Comparison of ENCODE assay signal across 16 cellular contexts in genomic region chr19:45408121-45408520, GRCh38. TPM values are rescaled to one million over a fixed set of nuclear protein-coding genes. Genes with fewer than 3 reads are reported as not detected.
DNase-seq lines count a peak whose midpoint lies in the region; ATAC-seq and TF ChIP-seq lines count a peak whose summit lies in the region.
"Had no signal": no experiment of that assay in that cellular context is flagged by ENCODE, and none has a peak within 500 bp of the region (broad histone marks: within the 10 kb centered on the region; RNA-seq: fewer than 3 reads in every experiment).

No MANE protein-coding gene starts in this region.

- H2AK5ac ChIP-seq in mesenchymal stem cell (ENCODE audit: low read length, severe bottlenecking): no peak overlapping the region

- H2BK12ac ChIP-seq in mesenchymal stem cell (ENCODE audit: low read length in 2 of 2): no peak overlapping the region

- no peaks in the 10 kb centered on the region for H3K9me3 ChIP-seq in BLaER1
- H3K9me3 ChIP-seq in mesenchymal stem cell (ENCODE audit: control insufficient read depth, low read length): no peaks in the 10 kb centered on the region
- H3K9me3 ChIP-seq in SJCRH30 (replicated peaks): no peaks in the 10 kb centered on the region
- H3K9me3 ChIP-seq in SK-N-SH: no peaks in the 10 kb centered on the region
- H3K9me3 ChIP-seq: stomach had no signal

- no peak overlapping the region for H3K14ac ChIP-seq in mesenchymal stem cell (ENCODE audit: low read length in 2 of 2)

- peaks cover 10% of the 10 kb centered on the region for H3K27me3 Mint-ChIP-seq in activated B cell treated with CpG ODN at 0.5 μM for 24 hours

- TF ChIP-seq CTCF in activated B cell treated with CpG ODN at 0.5 μM for 24 hours (IDR thresholded peaks at IDR 0.05): no peak
- TF ChIP-seq CTCF in SK-N-SH (IDR thresholded peaks at IDR 0.05): no peak

- H3K36me3 ChIP-seq in BLaER1 (peaks cover 40% of the 10 kb centered on the region), mesenchymal stem cell (ENCODE audit: control insufficient read depth in 1 of 2, insufficient read depth in 2 of 2, low read depth in 1 of 2, low read length in 2 of 2) (peaks cover 20 to 26% of the 10 kb centered on the region in 2 experiments), SJCRH30 (peaks cover 5% of the 10 kb centered on the region; the same call in 1 of the 2 replicates), SK-N-SH (replicated peaks in 1 of 2; ENCODE audit: control insufficient read depth in 1 of 2, insufficient read depth in 2 of 2, low read length in 1 of 2) (peaks cover 2 to 26% of the 10 kb centered on the region in 2 experiments)

- H3K27ac ChIP-seq in BLaER1 (no peak overlapping the region), mesenchymal stem cell (ENCODE audit: low read length, poor library complexity, severe bottlenecking) (no peak overlapping the region), SJCRH30 (no peak overlapping the region), SK-N-SH (ENCODE audit: low read depth in 2 of 2, low read length in 1 of 2) (no peak overlapping the region)
- H3K27ac ChIP-seq: C4-2B, stomach had no signal

- TF ChIP-seq RAD21 in SK-N-SH (IDR thresholded peaks at IDR 0.05; ENCODE audit: low read length): no peak

- no peaks in the 10 kb centered on the region for H3K9me3 Mint-ChIP-seq in activated B cell treated with CpG ODN at 0.5 μM for 24 hours
- H3K9me3 Mint-ChIP-seq: effector memory CD8-positive, alpha-beta T cell had no signal

- CTCF ChIA-PET in activated B cell treated with CpG ODN at 0.5 μM for 24 hours (lab: Charles Lee): interaction anchor here (0.9 kb wide), 1 partner anchor 31 kb away, joined by 4 read pairs; no protein-coding TSS in a partner anchor
- CTCF ChIA-PET in SK-N-SH (lab: Yijun Ruan, JAX): interaction anchor here (1.2 to 2.7 kb wide), 3 partner anchors 8 to 78 kb away, joined by 3 to 14 read pairs (median 7); no protein-coding TSS in a partner anchor

- H3K4me3 ChIP-seq in BLaER1: no peak overlapping the region
- no peak overlapping the region for H3K4me3 ChIP-seq in mesenchymal stem cell (ENCODE audit: insufficient read depth in 1 of 2, low read depth in 1 of 2, low read length in 2 of 2)
- H3K4me3 ChIP-seq in SJCRH30: no peak overlapping the region
- H3K4me3 ChIP-seq in SK-N-SH (ENCODE audit: low read depth in 2 of 2, low read length in 1 of 2): no peak overlapping the region

- intact Hi-C loops in activated B cell treated with CpG ODN at 0.5 μM for 24 hours (cut with micrococcal nuclease): loop anchor here (5.0 to 10.0 kb wide), 4 partner anchors 153 to 457 kb away; partner anchors contain the start of genes CLPTM1, FOXA3, MARK4 and SYMPK

- H3K23ac ChIP-seq in mesenchymal stem cell (ENCODE audit: low read length in 2 of 2): no peak overlapping the region

- DNase-seq in D341Med (ENCODE audit: low spot score): peak; percentile 14
- no peak for DNase-seq in activated B cell treated with CpG ODN at 0.5 μM for 24 hours
- no peak for DNase-seq in mesenchymal stem cell
- DNase-seq in SJCRH30: no peak
- DNase-seq in G401 (ENCODE audit: low spot score): no peak
- no peak for DNase-seq in SK-N-SH
- DNase-seq: effector memory CD8-positive, alpha-beta T cell; foreskin fibroblast; NCI-H2029 treated with DMSO at 0.1 percent for 48 hours; NCI-H774; SIG-M5; stimulated activated CD4-positive, alpha-beta T cell treated with anti-CD3 and anti-CD28 coated beads, Interleukin-4, amount 100 ng/mL, for 4 hours; stomach had no signal

- peaks cover 25% of the 10 kb centered on the region for H3K79me1 ChIP-seq in mesenchymal stem cell (replicated peaks; ENCODE audit: low read length, poor library complexity, severe bottlenecking)

- peaks cover 43% of the 10 kb centered on the region for H3K4me1 Mint-ChIP-seq in activated B cell treated with CpG ODN at 0.5 μM for 24 hours

- no peak overlapping the region for H3K18ac ChIP-seq in mesenchymal stem cell (ENCODE audit: low read depth in 1 of 2, low read length in 2 of 2)

- H3K4me2 ChIP-seq in BLaER1 (peak overlapping the region; percentile 94), mesenchymal stem cell (ENCODE audit: low read length, poor library complexity, severe bottlenecking) (no peak overlapping the region), SK-N-SH (no peak overlapping the region)

- POLR2A ChIA-PET in activated B cell treated with CpG ODN at 0.5 μM for 24 hours (lab: Charles Lee): interaction anchor here (1.2 to 2.6 kb wide), 2 partner anchors 8 to 11 kb away, joined by 3 to 9 read pairs; no protein-coding TSS in a partner anchor
- POLR2A ChIA-PET in SK-N-SH (lab: Yijun Ruan, JAX): interaction anchor here (1.2 to 1.5 kb wide), 2 partner anchors 8 to 10 kb away, joined by 3 to 4 read pairs; no protein-coding TSS in a partner anchor

- peaks cover 40% of the 10 kb centered on the region for H3K79me2 ChIP-seq in SK-N-SH (ENCODE audit: insufficient read depth)

- H3F3A ChIP-seq in SK-N-SH (replicated peaks; ENCODE audit: insufficient read depth): peaks cover 12% of the 10 kb centered on the region

- peak overlapping the region; percentile 83 for H2BK15ac ChIP-seq in mesenchymal stem cell (ENCODE audit: low read depth, poor library complexity, severe bottlenecking)

- H4K91ac ChIP-seq in mesenchymal stem cell (ENCODE audit: low read length): no peak overlapping the region

- ATAC-seq in activated B cell treated with CpG ODN at 0.5 μM for 24 hours (ENCODE audit: low read depth): no peak
- no peak for ATAC-seq in HG03280 (IDR thresholded peaks at IDR 0.05; ENCODE audit: unreplicated experiment)
- ATAC-seq: effector memory CD8-positive, alpha-beta T cell had no signal

- H3K4me1 ChIP-seq in BLaER1 (peaks cover 54% of the 10 kb centered on the region), mesenchymal stem cell (ENCODE audit: control insufficient read depth, insufficient read depth, low read depth, low read length) (peaks cover 24% of the 10 kb centered on the region), SJCRH30 (0 out of 2 replicates have a peak, but pooled peaks cover 3% of the 10 kb centered on the region), SK-N-SH (ENCODE audit: control insufficient read depth in 1 of 2, insufficient read depth in 2 of 2, low read depth in 1 of 2, low read length in 1 of 2) (peaks cover 14 to 26% of the 10 kb centered on the region in 2 experiments; a peak in 3 of 4 replicates)

- H3K9ac ChIP-seq in BLaER1 (peak overlapping the region; percentile 29; the same call in 1 of the 2 replicates), mesenchymal stem cell (ENCODE audit: low read length) (no peak overlapping the region), SK-N-SH (no peak overlapping the region)

- no peak overlapping the region for H2BK5ac ChIP-seq in mesenchymal stem cell (ENCODE audit: low read depth, low read length, poor library complexity, severe bottlenecking)

- peak overlapping the region; percentile 44 for H3K4me3 Mint-ChIP-seq in activated B cell treated with CpG ODN at 0.5 μM for 24 hours
- H3K4me3 Mint-ChIP-seq: effector memory CD8-positive, alpha-beta T cell had no signal

- TF ChIP-seq EP300 in SK-N-SH (IDR thresholded peaks at IDR 0.05; ENCODE audit: borderline replicate concordance in 1 of 2, low read depth in 1 of 2, low read length in 1 of 2): no peak

- no peaks in the 10 kb centered on the region for H3K9me2 ChIP-seq in SK-N-SH

- H3K27me3 ChIP-seq in BLaER1: peaks cover 22% of the 10 kb centered on the region
- no peaks in the 10 kb centered on the region for H3K27me3 ChIP-seq in mesenchymal stem cell (ENCODE audit: control insufficient read depth in 1 of 2, insufficient read depth in 1 of 2, low read length in 2 of 2)
- no peaks in the 10 kb centered on the region for H3K27me3 ChIP-seq in SJCRH30
- H3K27me3 ChIP-seq in SK-N-SH (ENCODE audit: insufficient read depth): no peaks in the 10 kb centered on the region

- H2BK120ac ChIP-seq in mesenchymal stem cell (ENCODE audit: low read depth, low read length): no peak overlapping the region

- H3K36me3 Mint-ChIP-seq in activated B cell treated with CpG ODN at 0.5 μM for 24 hours (ENCODE audit: low read depth): peaks cover 23% of the 10 kb centered on the region

- H3K4ac ChIP-seq in mesenchymal stem cell (ENCODE audit: low read depth in 1 of 2, low read length in 2 of 2): no peak overlapping the region

- in situ Hi-C loops in G401 (cut with HindIII; ENCODE audit: low sequenced_read_pairs): no loop called here

- no peak overlapping the region for H3K27ac Mint-ChIP-seq in activated B cell treated with CpG ODN at 0.5 μM for 24 hours

- no peak overlapping the region for H2AFZ ChIP-seq in mesenchymal stem cell (ENCODE audit: low read depth, low read length)
- H2AFZ ChIP-seq in SK-N-SH (ENCODE audit: low read depth): no peak overlapping the region

- H4K20me1 ChIP-seq in BLaER1: peaks cover 37% of the 10 kb centered on the region
- no peaks in the 10 kb centered on the region for H4K20me1 ChIP-seq in SK-N-SH (ENCODE audit: insufficient read depth)

- H4K8ac ChIP-seq in mesenchymal stem cell (ENCODE audit: low read length): peak overlapping the region; percentile 39

- 97% methylated on average over 8 of the region's 8 CpGs for WGBS in mesenchymal stem cell
- 92% methylated on average over 2 of the region's 8 CpGs for WGBS in SK-N-SH (ENCODE audit: low lambda C conversion rate)

RNA-seq across cellular contexts. Expression of gene POLR1G, which starts 1.7 kb away (rescaled TPM):
- 6.7 and 6.8 TPM in 2 replicates for total RNA-seq in activated B cell treated with CpG ODN at 0.5 μM for 24 hours
- 6.0 TPM for polyA plus RNA-seq in mesenchymal stem cell (2013, experiment 1 of 2)
- polyA plus RNA-seq in mesenchymal stem cell (2013, experiment 2 of 2): 6.5 TPM
- total RNA-seq in SJCRH30 (2014; rRNA removed; shearing (Covaris generic)): 20.9 and 21.8 TPM in 2 replicates
- total RNA-seq in G401 (2014; rRNA removed; shearing (Covaris generic)): 28.4 and 32.3 TPM in 2 replicates
- polyA plus RNA-seq in SK-N-SH (2012; rRNA removed): 11.0 and 11.9 TPM in 2 replicates
- 11.6 and 11.8 TPM in 2 replicates for polyA plus RNA-seq in SK-N-SH (2012; cell fraction: cytosol; rRNA removed)
- polyA plus RNA-seq in SK-N-SH (2012; cell fraction: nucleus; rRNA removed): 5.4 and 6.2 TPM in 2 replicates

RNA-seq across cellular contexts. Expression of gene PPP1R13L, which starts 3.3 kb away (rescaled TPM):
- total RNA-seq in activated B cell treated with CpG ODN at 0.5 μM for 24 hours: 4.0 and 5.1 TPM in 2 replicates
- 9.0 TPM for polyA plus RNA-seq in mesenchymal stem cell (2013, experiment 1 of 2)
- polyA plus RNA-seq in mesenchymal stem cell (2013, experiment 2 of 2): 9.8 TPM
- 2.4 and 3.2 TPM in 2 replicates for total RNA-seq in SJCRH30 (2014; rRNA removed; shearing (Covaris generic))
- 3.6 and 21.0 TPM in 2 replicates for total RNA-seq in G401 (2014; rRNA removed; shearing (Covaris generic))
- polyA plus RNA-seq in SK-N-SH (2012; rRNA removed): 11.6 and 18.0 TPM in 2 replicates
- 9.2 and 15.9 TPM in 2 replicates for polyA plus RNA-seq in SK-N-SH (2012; cell fraction: cytosol; rRNA removed)
- 61.7 and 79.7 TPM in 2 replicates for polyA plus RNA-seq in SK-N-SH (2012; cell fraction: nucleus; rRNA removed)

RNA-seq across cellular contexts. Expression of gene ERCC1, which starts 15.6 kb away (rescaled TPM):
- total RNA-seq in activated B cell treated with CpG ODN at 0.5 μM for 24 hours: 69.2 and 71.6 TPM in 2 replicates
- 96.4 TPM for polyA plus RNA-seq in mesenchymal stem cell (2013, experiment 1 of 2)
- 96.1 TPM for polyA plus RNA-seq in mesenchymal stem cell (2013, experiment 2 of 2)
- 29.7 and 32.3 TPM in 2 replicates for total RNA-seq in SJCRH30 (2014; rRNA removed; shearing (Covaris generic))
- total RNA-seq in G401 (2014; rRNA removed; shearing (Covaris generic)): 115 and 130 TPM in 2 replicates
- 93.1 and 95.3 TPM in 2 replicates for polyA plus RNA-seq in SK-N-SH (2012; rRNA removed)
- polyA plus RNA-seq in SK-N-SH (2012; cell fraction: cytosol; rRNA removed): 45.3 and 58.8 TPM in 2 replicates
- 199 and 204 TPM in 2 replicates for polyA plus RNA-seq in SK-N-SH (2012; cell fraction: nucleus; rRNA removed)

RNA-seq across cellular contexts. Expression of gene ERCC2, which starts 37.7 kb away (rescaled TPM):
- total RNA-seq in activated B cell treated with CpG ODN at 0.5 μM for 24 hours: 29.8 and 31.5 TPM in 2 replicates
- 33.5 TPM for polyA plus RNA-seq in mesenchymal stem cell (2013, experiment 1 of 2)
- 33.3 TPM for polyA plus RNA-seq in mesenchymal stem cell (2013, experiment 2 of 2)
- 24.2 and 27.7 TPM in 2 replicates for total RNA-seq in SJCRH30 (2014; rRNA removed; shearing (Covaris generic))
- total RNA-seq in G401 (2014; rRNA removed; shearing (Covaris generic)): 60.2 and 60.6 TPM in 2 replicates
- polyA plus RNA-seq in SK-N-SH (2012; rRNA removed): 62.7 and 72.8 TPM in 2 replicates
- polyA plus RNA-seq in SK-N-SH (2012; cell fraction: cytosol; rRNA removed): 20.1 and 27.9 TPM in 2 replicates
- 177 and 216 TPM in 2 replicates for polyA plus RNA-seq in SK-N-SH (2012; cell fraction: nucleus; rRNA removed)

RNA-seq across cellular contexts. Expression of gene FOSB, which starts 59.7 kb away (rescaled TPM):
- 16.8 and 20.4 TPM in 2 replicates for total RNA-seq in activated B cell treated with CpG ODN at 0.5 μM for 24 hours
- 167 TPM for polyA plus RNA-seq in mesenchymal stem cell (2013, experiment 1 of 2)
- 130 TPM for polyA plus RNA-seq in mesenchymal stem cell (2013, experiment 2 of 2)
- 0.35 and 0.40 TPM in 2 replicates for total RNA-seq in SJCRH30 (2014; rRNA removed; shearing (Covaris generic))
- total RNA-seq in G401 (2014; rRNA removed; shearing (Covaris generic)): 0.31 and 1.5 TPM in 2 replicates
- polyA plus RNA-seq in SK-N-SH (2012; rRNA removed): 38.4 and 78.2 TPM in 2 replicates
- 19.6 and 23.8 TPM in 2 replicates for polyA plus RNA-seq in SK-N-SH (2012; cell fraction: cytosol; rRNA removed)
- polyA plus RNA-seq in SK-N-SH (2012; cell fraction: nucleus; rRNA removed): 377 and 391 TPM in 2 replicates
